In genomic region chr11:79152511-79152910, GRCh38 we compare ENCODE assay signal across 15 cellular contexts.
DNase-seq lines count a peak whose midpoint lies in the region; ATAC-seq, FAIRE-seq and TF ChIP-seq lines count a peak whose summit lies in the region.
"Had no signal": no experiment of that assay in that cellular context is flagged by ENCODE, and none has a peak within 500 bp of the region (broad histone marks: within the 10 kb centered on the region; RNA-seq: fewer than 3 reads in every experiment).

No MANE protein-coding gene starts in this region.

- peaks cover 2% of the 10 kb centered on the region for H3K9me3 Mint-ChIP-seq in astrocyte (ENCODE audit: unreplicated experiment)

- no peaks in the 10 kb centered on the region for H3K9me3 ChIP-seq in astrocyte (ENCODE audit: insufficient read depth, low read depth, low read length)
- H3K9me3 ChIP-seq in left lung = no peaks in the 10 kb centered on the region

- TF ChIP-seq CTCF in astrocyte (IDR thresholded peaks at IDR 0.05; ENCODE audit: insufficient read depth, low read depth, low read length) (no peak), left lung (IDR thresholded peaks at IDR 0.05) (no peak)

- ATAC-seq in left lung = no peak
- ATAC-seq: Right ventricle myocardium inferior had no signal

- H3K27ac Mint-ChIP-seq in astrocyte (ENCODE audit: unreplicated experiment) = no peak overlapping the region
- H3K27ac Mint-ChIP-seq: CD8-positive, alpha-beta memory T cell had no signal

- H3K27me3 ChIP-seq in astrocyte (ENCODE audit: insufficient read depth, low read length) (no peaks in the 10 kb centered on the region), left lung (no peaks in the 10 kb centered on the region)

- peaks cover 4% of the 10 kb centered on the region for H3K36me3 Mint-ChIP-seq in astrocyte (ENCODE audit: low read depth, unreplicated experiment)
- H3K36me3 Mint-ChIP-seq: CD8-positive, alpha-beta memory T cell had no signal

- H2AFZ ChIP-seq in astrocyte (ENCODE audit: low read depth, low read length) = no peak overlapping the region
- H2AFZ ChIP-seq: PC-9 had no signal

- no peaks in the 10 kb centered on the region for H3K79me2 ChIP-seq in astrocyte (ENCODE audit: insufficient read depth, low read length)

- DNase-seq in astrocyte (ENCODE audit: low read depth) = peak; percentile 49
- DNase-seq in head of caudate nucleus = peak in 33 of 42 donors; percentile 17 to 64 (median 35)
- DNase-seq in posterior cingulate gyrus = peak in 7 of 10 donors; percentile 21 to 90 (median 47)
- no peak for DNase-seq in activated T-cell treated with anti-CD3 and anti-CD28 coated beads, Interleukin-2, amount 50 U/mL, for 1 hour
- no peak for DNase-seq in stimulated activated naive CD4-positive, alpha-beta T cell (lab: John Stamatoyannopoulos, UW)
- no peak for DNase-seq in left lung
- DNase-seq in activated T-cell treated with anti-CD3 and anti-CD28 coated beads for 4 hours = no peak
- DNase-seq: CD8-positive, alpha-beta memory T cell; GOT3; KG1; NCI-H1092; NCI-H1694; NCI-H446; PC-9 had no signal

- H3K36me3 ChIP-seq in astrocyte (ENCODE audit: insufficient read depth, low read length) (no peaks in the 10 kb centered on the region), left lung (no peaks in the 10 kb centered on the region)

- H4K20me1 ChIP-seq in astrocyte (ENCODE audit: insufficient read depth, low read length) = no peaks in the 10 kb centered on the region

- no peak overlapping the region for H3K4me3 Mint-ChIP-seq in astrocyte (ENCODE audit: unreplicated experiment)
- H3K4me3 Mint-ChIP-seq: CD8-positive, alpha-beta memory T cell had no signal

- FAIRE-seq in astrocyte (lab: Jason Lieb, UNC) = no peak

- no peak overlapping the region for H3K4me3 ChIP-seq in astrocyte (ENCODE audit: insufficient read depth, low read depth, low read length)
- H3K4me3 ChIP-seq in left lung = no peak overlapping the region
- H3K4me3 ChIP-seq: PC-9 had no signal

- intact Hi-C loops in head of caudate nucleus (cut with DNase I) = no loop called here
- intact Hi-C loops in posterior cingulate gyrus (cut with DNase I) = no loop called here
- intact Hi-C loops in left lung (cut with DNase I) = no loop called here

- H3K4me1 Mint-ChIP-seq in astrocyte (ENCODE audit: low read depth, unreplicated experiment) = no peaks in the 10 kb centered on the region
- H3K4me1 Mint-ChIP-seq: CD8-positive, alpha-beta memory T cell had no signal

- no peak overlapping the region for H3K4me2 ChIP-seq in astrocyte (ENCODE audit: low read length)
- H3K4me2 ChIP-seq: PC-9 had no signal

- peaks cover 8% of the 10 kb centered on the region for H3K27me3 Mint-ChIP-seq in astrocyte (ENCODE audit: low read depth, unreplicated experiment)
- H3K27me3 Mint-ChIP-seq: CD8-positive, alpha-beta memory T cell had no signal

- H3K4me1 ChIP-seq in astrocyte (ENCODE audit: insufficient read depth, low read length) (no peaks in the 10 kb centered on the region), left lung (no peaks in the 10 kb centered on the region)

- no peak overlapping the region for H3K9ac ChIP-seq in astrocyte (ENCODE audit: low read length)

- no peak overlapping the region for H3K27ac ChIP-seq in astrocyte (ENCODE audit: low read depth, low read length)
- no peak overlapping the region for H3K27ac ChIP-seq in left lung
- H3K27ac ChIP-seq: PC-9 had no signal

Comparison
In these comparisons a context has a peak if more than half of its experiments do, and no peak if none do; other contexts are left out.
1. DNase-seq: peak in astrocyte (single experiment), head of caudate nucleus (33 of 42) and posterior cingulate gyrus (7 of 10); none in activated T-cell treated with anti-CD3 and anti-CD28 coated beads, Interleukin-2, amount 50 U/mL, for 1 hour (single experiment), stimulated activated naive CD4-positive, alpha-beta T cell (0 of 6), left lung (0 of 2) and activated T-cell treated with anti-CD3 and anti-CD28 coated beads for 4 hours (single experiment).